8 cellular contexts compared by ENCODE assay signal in the genomic region with DNA sequence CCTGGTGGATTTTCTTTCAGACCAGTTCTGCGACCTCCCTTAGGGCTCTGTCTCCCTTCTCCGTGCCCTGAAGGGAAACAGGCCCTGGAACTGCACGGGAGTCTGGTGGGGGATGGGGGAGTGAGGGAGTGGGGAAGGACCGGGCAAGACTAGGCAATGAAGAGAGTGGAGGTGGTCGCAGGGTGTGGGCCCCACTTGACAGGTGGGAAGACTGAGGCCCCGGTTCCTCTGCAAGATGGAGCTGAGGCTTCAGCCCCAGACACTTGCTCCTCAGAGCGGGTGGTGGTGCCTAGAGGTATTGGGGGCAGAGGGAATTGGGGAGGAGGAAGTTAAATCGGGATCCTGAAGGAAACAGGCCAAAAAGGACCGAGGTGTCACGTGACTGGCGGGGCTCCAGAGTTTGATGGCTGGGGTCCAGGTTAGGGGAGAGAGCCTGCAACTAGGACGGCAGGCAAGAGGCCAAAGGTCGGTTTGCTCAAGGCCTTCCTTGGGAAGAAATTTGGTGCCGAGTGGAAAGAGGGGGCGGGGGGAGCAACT. TPM values are rescaled to one million over a fixed set of nuclear protein-coding genes. Genes with fewer than 3 reads are reported as not detected.
DNase-seq lines count a peak whose midpoint lies in the region; ATAC-seq and TF ChIP-seq lines count a peak whose summit lies in the region.

No MANE protein-coding gene starts in this region.

- H3K4me2 ChIP-seq in GM23338 = peak overlapping the region; percentile 85
- peak overlapping the region; percentile 97 for H3K4me2 ChIP-seq in parathyroid adenoma (ENCODE audit: low read length)

- H3K4me3 Mint-ChIP-seq in GM23338 = peak overlapping the region; percentile 69
- peak overlapping the region; percentile 78 for H3K4me3 Mint-ChIP-seq in activated T-helper 1 cell treated with anti-CD3 and anti-CD28 coated beads, Interleukin-12 subunit alpha, Interleukin-12 subunit beta, Interleukin-2, Interleukin-4 antibody, amounts not matched to agents 30 ng/mL and 10 ng/mL and 1 ng/mL, durations not matched to agents 14 hours and 24 hours and 36 hours

- H3K79me2 ChIP-seq in GM23338 (replicated peaks; ENCODE audit: insufficient read depth) = no peaks in the 10 kb centered on the region
- no peaks in the 10 kb centered on the region for H3K79me2 ChIP-seq in parathyroid adenoma

- H3K9me3 Mint-ChIP-seq in GM23338 = no peaks in the 10 kb centered on the region
- no peaks in the 10 kb centered on the region for H3K9me3 Mint-ChIP-seq in activated T-helper 1 cell treated with anti-CD3 and anti-CD28 coated beads, Interleukin-12 subunit alpha, Interleukin-12 subunit beta, Interleukin-2, Interleukin-4 antibody, amounts not matched to agents 30 ng/mL and 10 ng/mL and 1 ng/mL, durations not matched to agents 14 hours and 24 hours and 36 hours

- H3K4me1 ChIP-seq in GM23338 (ENCODE audit: insufficient read depth) (no peaks in the 10 kb centered on the region), parathyroid adenoma (peaks cover 13% of the 10 kb centered on the region)

- no peak for TF ChIP-seq CTCF in GM23338 (conservative IDR thresholded peaks at IDR 0.05; ENCODE audit: low read depth in 2 of 2)
- TF ChIP-seq CTCF in parathyroid adenoma (IDR thresholded peaks at IDR 0.05) = no peak

- intact Hi-C loops in activated T-helper 1 cell treated with anti-CD3 and anti-CD28 coated beads, Interleukin-12 subunit alpha, Interleukin-12 subunit beta, Interleukin-2, Interleukin-4 antibody, amounts not matched to agents 30 ng/mL and 10 ng/mL and 1 ng/mL, durations not matched to agents 14 hours and 24 hours and 36 hours (cut with micrococcal nuclease) = no loop called here
- intact Hi-C loops in Right ventricle myocardium inferior (cut with DNase I) = no loop called here

- H3K4me3 ChIP-seq in GM23338 = peak overlapping the region; percentile 68
- H3K4me3 ChIP-seq in parathyroid adenoma (ENCODE audit: low read depth, low read length) = peak overlapping the region; percentile 83

- H3K27me3 Mint-ChIP-seq in GM23338 (ENCODE audit: insufficient read depth, low read depth, poor library complexity) = peaks cover 42% of the 10 kb centered on the region
- peaks cover 2% of the 10 kb centered on the region for H3K27me3 Mint-ChIP-seq in activated T-helper 1 cell treated with anti-CD3 and anti-CD28 coated beads, Interleukin-12 subunit alpha, Interleukin-12 subunit beta, Interleukin-2, Interleukin-4 antibody, amounts not matched to agents 30 ng/mL and 10 ng/mL and 1 ng/mL, durations not matched to agents 14 hours and 24 hours and 36 hours (ENCODE audit: insufficient read depth)

- no peak overlapping the region for H3K27ac Mint-ChIP-seq in GM23338
- H3K27ac Mint-ChIP-seq in activated T-helper 1 cell treated with anti-CD3 and anti-CD28 coated beads, Interleukin-12 subunit alpha, Interleukin-12 subunit beta, Interleukin-2, Interleukin-4 antibody, amounts not matched to agents 30 ng/mL and 10 ng/mL and 1 ng/mL, durations not matched to agents 14 hours and 24 hours and 36 hours = peak overlapping the region; percentile 71

- no peaks in the 10 kb centered on the region for H4K20me1 ChIP-seq in GM23338 (replicated peaks; ENCODE audit: insufficient read depth)

- H2AFZ ChIP-seq in GM23338 (peak overlapping the region; percentile 93), parathyroid adenoma (peak overlapping the region; percentile 82)

- H3K9ac ChIP-seq in parathyroid adenoma = no peak overlapping the region

- no peaks in the 10 kb centered on the region for H3K36me3 Mint-ChIP-seq in GM23338 (ENCODE audit: low read depth)
- H3K36me3 Mint-ChIP-seq in activated T-helper 1 cell treated with anti-CD3 and anti-CD28 coated beads, Interleukin-12 subunit alpha, Interleukin-12 subunit beta, Interleukin-2, Interleukin-4 antibody, amounts not matched to agents 30 ng/mL and 10 ng/mL and 1 ng/mL, durations not matched to agents 14 hours and 24 hours and 36 hours (ENCODE audit: low read depth) = peaks cover 11% of the 10 kb centered on the region

- no peaks in the 10 kb centered on the region for H3K9me2 ChIP-seq in GM23338 (ENCODE audit: insufficient read depth)

- no peak overlapping the region for H3K27ac ChIP-seq in GM23338 (ENCODE audit: low read depth)
- peak overlapping the region; percentile 25 for H3K27ac ChIP-seq in parathyroid adenoma

- peaks cover 18% of the 10 kb centered on the region for H3K4me1 Mint-ChIP-seq in GM23338
- H3K4me1 Mint-ChIP-seq in activated T-helper 1 cell treated with anti-CD3 and anti-CD28 coated beads, Interleukin-12 subunit alpha, Interleukin-12 subunit beta, Interleukin-2, Interleukin-4 antibody, amounts not matched to agents 30 ng/mL and 10 ng/mL and 1 ng/mL, durations not matched to agents 14 hours and 24 hours and 36 hours (ENCODE audit: low read depth) = peaks cover 32% of the 10 kb centered on the region

- peak; percentile 38 for DNase-seq in GM23338 (ENCODE audit: low spot score)
- DNase-seq in activated T-helper 1 cell treated with anti-CD3 and anti-CD28 coated beads, Interleukin-12 subunit alpha, Interleukin-12 subunit beta, Interleukin-2, Interleukin-4 antibody, amounts not matched to agents 30 ng/mL and 10 ng/mL and 1 ng/mL, durations not matched to agents 14 hours and 24 hours and 36 hours (ENCODE audit: low spot score) = no peak
- peak; percentile 93 for DNase-seq in Right ventricle myocardium inferior (ENCODE audit: missing footprints)
- no peak for DNase-seq in OCI-M1 (lab: John Stamatoyannopoulos, UW)
- no peak for DNase-seq in occipital lobe (lab: John Stamatoyannopoulos, UW)

- peak; percentile 4 for ATAC-seq in GM23338
- ATAC-seq in Right ventricle myocardium inferior = peak; percentile 66
- ATAC-seq in HG02610 (IDR thresholded peaks at IDR 0.05; ENCODE audit: unreplicated experiment) = no peak
- no peak for ATAC-seq in GM18868 (IDR thresholded peaks at IDR 0.05; ENCODE audit: unreplicated experiment)

- H3K36me3 ChIP-seq in GM23338 (ENCODE audit: insufficient read depth) = no peaks in the 10 kb centered on the region
- H3K36me3 ChIP-seq in parathyroid adenoma (ENCODE audit: control insufficient read depth, insufficient read depth, low read length) = no peaks in the 10 kb centered on the region

- H3K9me3 ChIP-seq in parathyroid adenoma (ENCODE audit: control insufficient read depth, low read length) = no peaks in the 10 kb centered on the region

- no peaks in the 10 kb centered on the region for H3F3A ChIP-seq in GM23338 (replicated peaks; ENCODE audit: low read depth)

- peaks cover 62% of the 10 kb centered on the region for H3K27me3 ChIP-seq in GM23338 (ENCODE audit: insufficient read depth)
- H3K27me3 ChIP-seq in parathyroid adenoma (ENCODE audit: control insufficient read depth, insufficient read depth, low read length) = no peaks in the 10 kb centered on the region

TF ChIP-seq in GM23338, 12 proteins besides CTCF, POLR2A, EP300 and RAD21 (continues in another document):
- TF ChIP-seq, protein P1, sequence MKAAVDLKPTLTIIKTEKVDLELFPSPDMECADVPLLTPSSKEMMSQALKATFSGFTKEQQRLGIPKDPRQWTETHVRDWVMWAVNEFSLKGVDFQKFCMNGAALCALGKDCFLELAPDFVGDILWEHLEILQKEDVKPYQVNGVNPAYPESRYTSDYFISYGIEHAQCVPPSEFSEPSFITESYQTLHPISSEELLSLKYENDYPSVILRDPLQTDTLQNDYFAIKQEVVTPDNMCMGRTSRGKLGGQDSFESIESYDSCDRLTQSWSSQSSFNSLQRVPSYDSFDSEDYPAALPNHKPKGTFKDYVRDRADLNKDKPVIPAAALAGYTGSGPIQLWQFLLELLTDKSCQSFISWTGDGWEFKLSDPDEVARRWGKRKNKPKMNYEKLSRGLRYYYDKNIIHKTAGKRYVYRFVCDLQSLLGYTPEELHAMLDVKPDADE (IDR thresholded peaks at IDR 0.05) = no peak
- TF ChIP-seq EZH2 (IDR thresholded peaks at IDR 0.05; ENCODE audit: low read depth, unreplicated experiment) = no peak
- no peak for TF ChIP-seq ZNF114 (CRISPR knock-in tag; IDR thresholded peaks at IDR 0.05)
- TF ChIP-seq EZH2phosphoT487 (IDR thresholded peaks at IDR 0.05; ENCODE audit: unreplicated experiment) = no peak

RNA-seq across cellular contexts. Expression of a gene that starts 0.6 kb away (rescaled TPM):
- total RNA-seq in GM23338 (2014; rRNA removed; shearing (Covaris generic)) = 3.1 and 4.4 TPM in 2 replicates
- polyA plus RNA-seq in GM23338 (2016; fragmentation: Nextera tagmentation; extraction: Ambion mirVana) = 4.4 and 4.9 TPM in 2 replicates
- 55.0 and 57.8 TPM in 2 replicates for total RNA-seq in activated T-helper 1 cell treated with anti-CD3 and anti-CD28 coated beads, Interleukin-12 subunit alpha, Interleukin-12 subunit beta, Interleukin-2, Interleukin-4 antibody, amounts not matched to agents 30 ng/mL and 10 ng/mL and 1 ng/mL, durations not matched to agents 14 hours and 24 hours and 36 hours
- total RNA-seq in Right ventricle myocardium inferior (18.4 TPM), occipital lobe (56.1 TPM)

RNA-seq across cellular contexts. Expression of a gene that starts 20.6 kb away (rescaled TPM):
- 25.4 and 27.6 TPM in 2 replicates for total RNA-seq in GM23338 (2014; rRNA removed; shearing (Covaris generic))
- polyA plus RNA-seq in GM23338 (2016; fragmentation: Nextera tagmentation; extraction: Ambion mirVana) = 17.4 and 20.6 TPM in 2 replicates
- total RNA-seq in activated T-helper 1 cell treated with anti-CD3 and anti-CD28 coated beads, Interleukin-12 subunit alpha, Interleukin-12 subunit beta, Interleukin-2, Interleukin-4 antibody, amounts not matched to agents 30 ng/mL and 10 ng/mL and 1 ng/mL, durations not matched to agents 14 hours and 24 hours and 36 hours = 40.2 and 40.6 TPM in 2 replicates
- total RNA-seq in Right ventricle myocardium inferior (10.5 TPM), occipital lobe (61.3 TPM)

RNA-seq across cellular contexts. Expression of a gene that starts 21.9 kb away (rescaled TPM):
- total RNA-seq in GM23338 (2014; rRNA removed; shearing (Covaris generic)) = 54.4 and 61.7 TPM in 2 replicates
- 29.1 and 31.5 TPM in 2 replicates for polyA plus RNA-seq in GM23338 (2016; fragmentation: Nextera tagmentation; extraction: Ambion mirVana)
- 63.4 and 63.6 TPM in 2 replicates for total RNA-seq in activated T-helper 1 cell treated with anti-CD3 and anti-CD28 coated beads, Interleukin-12 subunit alpha, Interleukin-12 subunit beta, Interleukin-2, Interleukin-4 antibody, amounts not matched to agents 30 ng/mL and 10 ng/mL and 1 ng/mL, durations not matched to agents 14 hours and 24 hours and 36 hours
- total RNA-seq in Right ventricle myocardium inferior = 48.4 TPM
- total RNA-seq in occipital lobe = 28.1 TPM

RNA-seq across cellular contexts. Expression of a gene that starts 22.5 kb away (rescaled TPM):
- 171 and 176 TPM in 2 replicates for total RNA-seq in GM23338 (2014; rRNA removed; shearing (Covaris generic))
- polyA plus RNA-seq in GM23338 (2016; fragmentation: Nextera tagmentation; extraction: Ambion mirVana) = 71.9 and 73.0 TPM in 2 replicates
- total RNA-seq in activated T-helper 1 cell treated with anti-CD3 and anti-CD28 coated beads, Interleukin-12 subunit alpha, Interleukin-12 subunit beta, Interleukin-2, Interleukin-4 antibody, amounts not matched to agents 30 ng/mL and 10 ng/mL and 1 ng/mL, durations not matched to agents 14 hours and 24 hours and 36 hours = 268 and 273 TPM in 2 replicates
- 70.8 TPM for total RNA-seq in Right ventricle myocardium inferior
- 162 TPM for total RNA-seq in occipital lobe

RNA-seq across cellular contexts. Expression of a gene that starts 38.8 kb away (rescaled TPM):
- total RNA-seq in GM23338 (2014; rRNA removed; shearing (Covaris generic)) = 23.7 and 24.7 TPM in 2 replicates
- 6.3 and 8.0 TPM in 2 replicates for polyA plus RNA-seq in GM23338 (2016; fragmentation: Nextera tagmentation; extraction: Ambion mirVana)
- 44.6 and 45.9 TPM in 2 replicates for total RNA-seq in activated T-helper 1 cell treated with anti-CD3 and anti-CD28 coated beads, Interleukin-12 subunit alpha, Interleukin-12 subunit beta, Interleukin-2, Interleukin-4 antibody, amounts not matched to agents 30 ng/mL and 10 ng/mL and 1 ng/mL, durations not matched to agents 14 hours and 24 hours and 36 hours
- 10.9 TPM for total RNA-seq in Right ventricle myocardium inferior
- total RNA-seq in occipital lobe = 16.8 TPM

Comparison
In these comparisons a context has a peak if more than half of its experiments do, and no peak if none do; other contexts are left out.
1. ATAC-seq: peak in GM23338 (single experiment) and Right ventricle myocardium inferior (single experiment); none in HG02610 (single experiment) and GM18868 (single experiment).
2. DNase-seq: peak in GM23338 (single experiment) and Right ventricle myocardium inferior (single experiment); none in activated T-helper 1 cell treated with anti-CD3 and anti-CD28 coated beads, Interleukin-12 subunit alpha, Interleukin-12 subunit beta, Interleukin-2, Interleukin-4 antibody, amounts not matched to agents 30 ng/mL and 10 ng/mL and 1 ng/mL, durations not matched to agents 14 hours and 24 hours and 36 hours (single experiment), OCI-M1 (single experiment) and occipital lobe (single experiment).